ENCODE assay signal across 14 cellular contexts in genomic region chr14:84584526-84584925, GRCh38.
A peak's percentile ranks its signal among the peaks of the same experiment; 100 is the strongest.
DNase-seq lines count a peak whose midpoint lies in the region; TF ChIP-seq lines count a peak whose summit lies in the region.
"Had no signal": no experiment of that assay in that cellular context is flagged by ENCODE, and none has a peak within 500 bp of the region (broad histone marks: within the 10 kb centered on the region; RNA-seq: fewer than 3 reads in every experiment).

No MANE protein-coding gene starts in this region.

- H3K4me1 ChIP-seq in adipocyte (ENCODE audit: control insufficient read depth, insufficient read depth, low read length) = no peaks in the 10 kb centered on the region
- no peaks in the 10 kb centered on the region for H3K4me1 ChIP-seq in thyroid gland
- H3K4me1 ChIP-seq: BLaER1 treated with 17β-estradiol and CSF1 and Interleukin-3, amounts not matched to agents 10 nM and 100 nM had no signal

- H3K27ac ChIP-seq in thyroid gland = no peak overlapping the region
- H3K27ac ChIP-seq: BLaER1 treated with 17β-estradiol and CSF1 and Interleukin-3, amounts not matched to agents 10 nM and 100 nM had no signal

- no peak for TF ChIP-seq CTCF in thyroid gland (IDR thresholded peaks at IDR 0.05)

- TF ChIP-seq POLR2A in thyroid gland (IDR thresholded peaks at IDR 0.05) = no peak

- DNase-seq in NCI-H1048 (lab: John Stamatoyannopoulos, UW) (peak; percentile 51), adipocyte (ENCODE audit: low read depth) (peak; percentile 11), astrocyte of the hippocampus (ENCODE audit: low read depth, low spot score) (peak; percentile 70), foreskin melanocyte (peak; percentile 71), thyroid gland (no peak), NCI-H1694 treated with DMSO at 0.1 percent for 48 hours (lab: John Stamatoyannopoulos, UW) (no peak), superior temporal gyrus (ENCODE audit: extremely low spot score) (no peak), NCI-H226 (no peak)
- DNase-seq: Calu3; CD8-positive, alpha-beta T cell; DMS79 treated with DMSO at 0.1 percent for 48 hours; GF-D8; H9 had no signal

- H3K36me3 ChIP-seq in adipocyte (ENCODE audit: control insufficient read depth, insufficient read depth, low read length, severe bottlenecking) (no peaks in the 10 kb centered on the region), thyroid gland (no peaks in the 10 kb centered on the region)
- H3K36me3 ChIP-seq: BLaER1 treated with 17β-estradiol and CSF1 and Interleukin-3, amounts not matched to agents 10 nM and 100 nM had no signal

- H3K4me3 ChIP-seq in adipocyte (ENCODE audit: low read length) (no peak overlapping the region), thyroid gland (replicated peaks in 1 of 3) (no peak overlapping the region)
- H3K4me3 ChIP-seq: BLaER1 treated with 17β-estradiol and CSF1 and Interleukin-3, amounts not matched to agents 10 nM and 100 nM had no signal

- intact Hi-C loops in thyroid gland (cut with DNase I) = no loop called here

- 93 to 95% methylated on average over 1 of the region's 1 CpG for WGBS in thyroid gland, 2 donors

- H3K9me3 ChIP-seq in adipocyte (ENCODE audit: control insufficient read depth, low read length) = no peaks in the 10 kb centered on the region
- H3K9me3 ChIP-seq in thyroid gland = no peaks in the 10 kb centered on the region
- H3K9me3 ChIP-seq: BLaER1 treated with 17β-estradiol and CSF1 and Interleukin-3, amounts not matched to agents 10 nM and 100 nM had no signal

- H3K27me3 ChIP-seq in adipocyte (replicated peaks; ENCODE audit: control insufficient read depth, insufficient read depth, low read length) = no peaks in the 10 kb centered on the region
- H3K27me3 ChIP-seq in thyroid gland = no peaks in the 10 kb centered on the region
- H3K27me3 ChIP-seq: BLaER1 treated with 17β-estradiol and CSF1 and Interleukin-3, amounts not matched to agents 10 nM and 100 nM had no signal

- no peak overlapping the region for H3K9ac ChIP-seq in adipocyte (ENCODE audit: low read length)
- H3K9ac ChIP-seq: BLaER1 treated with 17β-estradiol and CSF1 and Interleukin-3, amounts not matched to agents 10 nM and 100 nM had no signal

Comparison
In these comparisons a context has a peak if more than half of its experiments do, and no peak if none do; other contexts are left out.
1. DNase-seq: peak in NCI-H1048 (single experiment), adipocyte (single experiment), astrocyte of the hippocampus (single experiment) and foreskin melanocyte (single experiment); none in thyroid gland (0 of 2), NCI-H1694 treated with DMSO at 0.1 percent for 48 hours (single experiment), superior temporal gyrus (single experiment) and NCI-H226 (single experiment).